ENCODE assay signal across 8 cellular contexts in the genomic region with DNA sequence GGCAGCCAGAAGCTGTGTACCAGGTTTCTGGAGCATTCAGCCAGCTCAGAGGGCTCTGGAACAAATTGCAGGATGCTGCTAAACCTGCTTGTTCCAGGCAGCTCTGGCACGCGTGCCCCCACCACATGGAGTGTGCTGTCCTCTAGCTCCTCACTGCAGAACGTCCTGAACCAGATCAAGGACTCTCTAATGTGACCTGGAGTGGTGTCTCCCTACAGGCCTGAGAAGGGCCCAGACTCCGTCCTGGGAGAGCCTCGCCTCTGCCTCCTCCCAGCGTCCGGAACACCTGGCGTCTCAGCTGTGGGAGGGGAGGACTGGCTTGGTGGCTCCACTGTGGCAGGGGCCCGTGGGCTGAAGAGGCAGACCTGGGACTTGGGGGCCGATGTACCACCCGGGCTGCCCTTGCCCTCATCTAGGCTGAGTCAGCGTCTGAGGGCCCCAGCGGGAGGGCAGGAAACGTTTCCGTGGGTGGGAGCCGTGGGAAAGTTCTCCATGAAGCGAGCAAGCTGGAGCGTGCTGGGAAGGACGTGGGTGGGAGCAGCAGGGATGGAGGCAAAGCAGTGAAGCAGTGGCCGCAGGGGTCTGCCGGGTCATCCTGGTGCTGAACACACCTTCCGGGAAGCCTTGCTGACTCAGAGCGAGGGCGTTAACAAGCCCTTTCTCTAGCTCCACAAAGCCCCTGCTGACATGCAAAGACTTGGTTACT.
A peak's percentile ranks its signal among the peaks of the same experiment; 100 is the strongest.
DNase-seq lines count a peak whose midpoint lies in the region; TF ChIP-seq lines count a peak whose summit lies in the region.

No MANE protein-coding gene starts in this region.

- peaks cover 4% of the 10 kb centered on the region for H3K27me3 ChIP-seq in osteoblast (ENCODE audit: insufficient read depth, low read length)

- H3K79me2 ChIP-seq in osteoblast (ENCODE audit: insufficient read depth, low read length) = no peaks in the 10 kb centered on the region

- peaks cover 16% of the 10 kb centered on the region for H3K4me1 ChIP-seq in osteoblast (ENCODE audit: insufficient read depth, low read length)

- no peaks in the 10 kb centered on the region for H3K9me3 ChIP-seq in osteoblast (ENCODE audit: low read depth, low read length)

- TF ChIP-seq CTCF in fibroblast of villous mesenchyme (IDR thresholded peaks at IDR 0.05; ENCODE audit: insufficient read depth, low read depth, low read length) (no peak), osteoblast (IDR thresholded peaks at IDR 0.05; ENCODE audit: extremely low read depth, low read depth, low read length) (no peak)

- peak overlapping the region; percentile 50 for H2AFZ ChIP-seq in osteoblast (ENCODE audit: low read length)

- no peaks in the 10 kb centered on the region for H4K20me1 ChIP-seq in osteoblast (ENCODE audit: insufficient read depth, low read length)

- H3K27ac ChIP-seq in osteoblast (ENCODE audit: low read depth, low read length) = peak overlapping the region; percentile 88

- peak overlapping the region; percentile 72 for H3K4me2 ChIP-seq in osteoblast (ENCODE audit: insufficient read depth, low read length)

- no peaks in the 10 kb centered on the region for H3K36me3 ChIP-seq in osteoblast (ENCODE audit: insufficient read depth, low read length)

- peak; percentile 89 for DNase-seq in Daoy (ENCODE audit: low read depth)
- DNase-seq in RPMI7951 (ENCODE audit: low read depth) = peak; percentile 88
- peak; percentile 85 for DNase-seq in fibroblast of villous mesenchyme (ENCODE audit: low read depth)
- DNase-seq in osteoblast (ENCODE audit: insufficient read length, low spot score, missing footprints) = peak; percentile 98
- DNase-seq in HuH-7 (ENCODE audit: low spot score) = no peak
- no peak for DNase-seq in activated CD4-positive, alpha-beta T cell treated with anti-CD3 and anti-CD28 coated beads, Interleukin-2, amount 50 U/mL, for 4 hours
- DNase-seq in DMS53 (lab: John Stamatoyannopoulos, UW) = no peak
- DNase-seq in germinal center (ENCODE audit: low spot score) = no peak

- no peak overlapping the region for H3K4me3 ChIP-seq in fibroblast of villous mesenchyme (ENCODE audit: low read depth, low read length)
- peak overlapping the region; percentile 45 for H3K4me3 ChIP-seq in osteoblast (ENCODE audit: insufficient read depth, low read length)

Comparison
In these comparisons a context has a peak if more than half of its experiments do, and no peak if none do; other contexts are left out.
1. DNase-seq: peak in Daoy (single experiment), RPMI7951 (single experiment), fibroblast of villous mesenchyme (single experiment) and osteoblast (single experiment); none in HuH-7 (single experiment), activated CD4-positive, alpha-beta T cell treated with anti-CD3 and anti-CD28 coated beads, Interleukin-2, amount 50 U/mL, for 4 hours (0 of 2), DMS53 (single experiment) and germinal center (single experiment).